In the genomic region with DNA sequence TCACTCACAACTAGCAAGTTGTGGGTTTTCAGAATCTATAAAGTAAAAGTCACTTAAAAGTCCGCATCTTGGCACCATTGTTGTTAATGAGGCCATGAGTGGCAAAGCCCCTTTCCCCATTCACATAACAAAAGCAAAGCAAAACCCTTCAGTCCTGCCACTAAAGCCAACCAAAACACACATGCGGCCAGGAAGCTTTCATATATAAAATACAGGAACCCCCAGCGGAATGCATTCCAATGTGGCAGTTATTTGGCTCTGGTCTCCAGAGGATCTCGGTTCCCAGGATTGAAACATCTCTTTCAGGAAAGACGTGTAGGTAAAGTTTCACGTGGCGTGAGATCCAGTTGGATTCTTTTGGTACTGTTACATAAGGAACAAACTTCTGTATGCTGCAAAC, we compare ENCODE assay signal across 14 cellular contexts.
"Had no signal": no experiment of that assay in that cellular context is flagged by ENCODE, and none has a peak within 500 bp of the region (broad histone marks: within the 10 kb centered on the region; RNA-seq: fewer than 3 reads in every experiment).

No MANE protein-coding gene starts in this region.

- H3K27ac ChIP-seq: cardiac muscle cell, esophagus squamous epithelium, left ventricle myocardium inferior, ovary had no signal

- H3K4me3 ChIP-seq: cardiac muscle cell, esophagus squamous epithelium, left ventricle myocardium inferior, ovary had no signal

- H3K9me3 ChIP-seq: esophagus squamous epithelium, ovary had no signal

- H3K4me3 Mint-ChIP-seq: activated CD8-positive, alpha-beta T cell treated with anti-CD3 and anti-CD28 coated beads, Interleukin-2, amount 10 ng/mL, durations not matched to agents 7 days and 5 days; nephron progenitor cell had no signal

- H3K36me3 ChIP-seq: cardiac muscle cell, esophagus squamous epithelium, left ventricle myocardium inferior, ovary had no signal

- H3K27ac Mint-ChIP-seq: activated CD8-positive, alpha-beta T cell treated with anti-CD3 and anti-CD28 coated beads, Interleukin-2, amount 10 ng/mL, durations not matched to agents 7 days and 5 days; nephron progenitor cell had no signal

- ATAC-seq: activated CD8-positive, alpha-beta T cell treated with anti-CD3 and anti-CD28 coated beads, Interleukin-2, amount 10 ng/mL, durations not matched to agents 7 days and 5 days had no signal

- DNase-seq: activated CD4-positive, CD25-positive, alpha-beta regulatory T cell treated with anti-CD3 and anti-CD28 coated beads, Interleukin-2, amount 50 U/mL, for 72 hours; activated CD8-positive, alpha-beta T cell treated with anti-CD3 and anti-CD28 coated beads, Interleukin-2, amount 10 ng/mL, durations not matched to agents 7 days and 5 days; activated naive CD4-positive, alpha-beta T cell treated with anti-CD3 and anti-CD28 coated beads, Interleukin-2, amount 50 U/mL, for 16 hours; effector CD4-positive, alpha-beta T cell; esophagus squamous epithelium; foreskin fibroblast; glutamatergic neuron; hypothalamus; left ventricle myocardium inferior; mesendoderm; nephron progenitor cell; ovary; stimulated activated CD4-positive, alpha-beta T cell treated with anti-CD3 and anti-CD28 coated beads, Interleukin-1b, Interleukin-23, amount 100 ng/mL, for 48 hours had no signal

- H3K27me3 ChIP-seq: esophagus squamous epithelium, ovary had no signal
